In the genomic region with DNA sequence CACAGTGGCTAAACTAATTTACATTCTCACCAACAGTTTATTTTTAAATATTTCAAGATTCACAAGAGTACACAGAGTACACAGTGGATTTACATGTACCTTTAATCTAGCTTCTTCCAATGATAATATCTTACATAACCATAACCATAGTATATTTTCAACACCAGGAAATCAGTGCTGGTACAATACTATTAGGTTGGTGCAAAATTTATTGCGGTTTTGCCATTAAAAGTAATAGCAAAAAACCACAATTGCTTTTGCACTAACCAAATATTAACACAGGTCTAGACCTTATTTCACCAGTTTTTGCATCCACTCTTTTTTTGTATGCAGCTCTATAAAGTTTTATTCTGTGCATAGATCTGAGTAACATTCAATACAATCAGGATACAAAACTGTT, we compare ENCODE assay signal across 1 cellular context.
TF ChIP-seq lines count a peak whose summit lies in the region.

No MANE protein-coding gene starts in this region.

TF ChIP-seq in HepG2, 621 proteins besides CTCF, POLR2A, EP300 and RAD21 (continued from another document):
- TF ChIP-seq ZBTB40 (IDR thresholded peaks at IDR 0.05) (peak; percentile 90), ZBTB40 (CRISPR knock-in tag; IDR thresholded peaks at IDR 0.05) (no peak)
- TF ChIP-seq, protein P1, sequence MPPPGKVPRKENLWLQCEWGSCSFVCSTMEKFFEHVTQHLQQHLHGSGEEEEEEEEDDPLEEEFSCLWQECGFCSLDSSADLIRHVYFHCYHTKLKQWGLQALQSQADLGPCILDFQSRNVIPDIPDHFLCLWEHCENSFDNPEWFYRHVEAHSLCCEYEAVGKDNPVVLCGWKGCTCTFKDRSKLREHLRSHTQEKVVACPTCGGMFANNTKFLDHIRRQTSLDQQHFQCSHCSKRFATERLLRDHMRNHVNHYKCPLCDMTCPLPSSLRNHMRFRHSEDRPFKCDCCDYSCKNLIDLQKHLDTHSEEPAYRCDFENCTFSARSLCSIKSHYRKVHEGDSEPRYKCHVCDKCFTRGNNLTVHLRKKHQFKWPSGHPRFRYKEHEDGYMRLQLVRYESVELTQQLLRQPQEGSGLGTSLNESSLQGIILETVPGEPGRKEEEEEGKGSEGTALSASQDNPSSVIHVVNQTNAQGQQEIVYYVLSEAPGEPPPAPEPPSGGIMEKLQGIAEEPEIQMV (CRISPR knock-in tag; IDR thresholded peaks at IDR 0.05; ENCODE audit: low read depth): no peak
